In genomic region chr11:12270817-12271216, GRCh38 we compare ENCODE assay signal across 17 cellular contexts.
"Had no signal": no experiment of that assay in that cellular context is flagged by ENCODE, and none has a peak within 500 bp of the region (broad histone marks: within the 10 kb centered on the region; RNA-seq: fewer than 3 reads in every experiment).

No MANE protein-coding gene starts in this region.

- DNase-seq: activated B cell treated with CpG ODN at 0.5 μM for 24 hours; activated CD4-positive, alpha-beta T cell treated with anti-CD3 and anti-CD28 coated beads for 48 hours; activated CD8-positive, alpha-beta T cell treated with anti-CD3 and anti-CD28 coated beads for 36 hours; activated gamma-delta T cell; activated T-cell treated with anti-CD3 and anti-CD28 coated beads, Interleukin-2, amount 50 U/mL, for 1 hour; adrenal gland; effector memory CD8-positive, alpha-beta T cell; mesendoderm; occipital lobe; stimulated activated naive CD4-positive, alpha-beta T cell had no signal

- H3K4me1 Mint-ChIP-seq: activated B cell treated with CpG ODN at 0.5 μM for 24 hours; activated naive CD4-positive, alpha-beta T cell treated with anti-CD3 and anti-CD28 coated beads, Interleukin-2, amount 50 U/mL, for 24 hours had no signal

- H3K4me3 ChIP-seq: adrenal gland, cardiac muscle cell, SK-N-MC, suprapubic skin had no signal

- ATAC-seq: activated CD8-positive, alpha-beta T cell treated with anti-CD3 and anti-CD28 coated beads for 36 hours; effector memory CD8-positive, alpha-beta T cell; natural killer cell treated with Interleukin-12 subunit alpha and Interleukin-12 subunit beta and Interleukin-15 and Interleukin-18, amount 100 ng/mL, for 72 hours had no signal

- H3K27me3 Mint-ChIP-seq: activated CD8-positive, alpha-beta T cell treated with anti-CD3 and anti-CD28 coated beads for 36 hours; activated naive CD4-positive, alpha-beta T cell treated with anti-CD3 and anti-CD28 coated beads, Interleukin-2, amount 50 U/mL, for 24 hours; effector memory CD8-positive, alpha-beta T cell; natural killer cell treated with Interleukin-12 subunit alpha and Interleukin-12 subunit beta and Interleukin-15 and Interleukin-18, amount 100 ng/mL, for 72 hours; type B pancreatic cell had no signal

- H3K36me3 ChIP-seq: adrenal gland, cardiac muscle cell had no signal

- H3K9me3 Mint-ChIP-seq: activated B cell treated with CpG ODN at 0.5 μM for 24 hours; activated CD8-positive, alpha-beta T cell treated with anti-CD3 and anti-CD28 coated beads for 36 hours; activated naive CD4-positive, alpha-beta T cell treated with anti-CD3 and anti-CD28 coated beads, Interleukin-2, amount 50 U/mL, for 24 hours; effector memory CD8-positive, alpha-beta T cell; natural killer cell treated with Interleukin-12 subunit alpha and Interleukin-12 subunit beta and Interleukin-15 and Interleukin-18, amount 100 ng/mL, for 72 hours; T-helper 2 cell treated with Interferon-gamma antibody and Interleukin-4, amounts not matched to agents 5 μg/mL and 100 μg/mL, for 36 hours; type B pancreatic cell had no signal

- H3K27ac Mint-ChIP-seq: activated B cell treated with CpG ODN at 0.5 μM for 24 hours; activated CD8-positive, alpha-beta T cell treated with anti-CD3 and anti-CD28 coated beads for 36 hours; activated naive CD4-positive, alpha-beta T cell treated with anti-CD3 and anti-CD28 coated beads, Interleukin-2, amount 50 U/mL, for 24 hours; T-helper 2 cell treated with Interferon-gamma antibody and Interleukin-4, amounts not matched to agents 5 μg/mL and 100 μg/mL, for 36 hours; type B pancreatic cell had no signal

- H3K9me3 ChIP-seq: adrenal gland, suprapubic skin had no signal

- H3K4me3 Mint-ChIP-seq: activated B cell treated with CpG ODN at 0.5 μM for 24 hours; activated CD8-positive, alpha-beta T cell treated with anti-CD3 and anti-CD28 coated beads for 36 hours; activated naive CD4-positive, alpha-beta T cell treated with anti-CD3 and anti-CD28 coated beads, Interleukin-2, amount 50 U/mL, for 24 hours; effector memory CD8-positive, alpha-beta T cell; natural killer cell treated with Interleukin-12 subunit alpha and Interleukin-12 subunit beta and Interleukin-15 and Interleukin-18, amount 100 ng/mL, for 72 hours; T-helper 2 cell treated with Interferon-gamma antibody and Interleukin-4, amounts not matched to agents 5 μg/mL and 100 μg/mL, for 36 hours; type B pancreatic cell had no signal

- H3K27ac ChIP-seq: cardiac muscle cell, SK-N-MC, suprapubic skin had no signal

- H3K27me3 ChIP-seq: adrenal gland, cardiac muscle cell, suprapubic skin had no signal

- H3K4me1 ChIP-seq: adrenal gland had no signal

- H3K36me3 Mint-ChIP-seq: activated naive CD4-positive, alpha-beta T cell treated with anti-CD3 and anti-CD28 coated beads, Interleukin-2, amount 50 U/mL, for 24 hours; natural killer cell treated with Interleukin-12 subunit alpha and Interleukin-12 subunit beta and Interleukin-15 and Interleukin-18, amount 100 ng/mL, for 72 hours; type B pancreatic cell had no signal
